7 cellular contexts compared by ENCODE assay signal in the genomic region with DNA sequence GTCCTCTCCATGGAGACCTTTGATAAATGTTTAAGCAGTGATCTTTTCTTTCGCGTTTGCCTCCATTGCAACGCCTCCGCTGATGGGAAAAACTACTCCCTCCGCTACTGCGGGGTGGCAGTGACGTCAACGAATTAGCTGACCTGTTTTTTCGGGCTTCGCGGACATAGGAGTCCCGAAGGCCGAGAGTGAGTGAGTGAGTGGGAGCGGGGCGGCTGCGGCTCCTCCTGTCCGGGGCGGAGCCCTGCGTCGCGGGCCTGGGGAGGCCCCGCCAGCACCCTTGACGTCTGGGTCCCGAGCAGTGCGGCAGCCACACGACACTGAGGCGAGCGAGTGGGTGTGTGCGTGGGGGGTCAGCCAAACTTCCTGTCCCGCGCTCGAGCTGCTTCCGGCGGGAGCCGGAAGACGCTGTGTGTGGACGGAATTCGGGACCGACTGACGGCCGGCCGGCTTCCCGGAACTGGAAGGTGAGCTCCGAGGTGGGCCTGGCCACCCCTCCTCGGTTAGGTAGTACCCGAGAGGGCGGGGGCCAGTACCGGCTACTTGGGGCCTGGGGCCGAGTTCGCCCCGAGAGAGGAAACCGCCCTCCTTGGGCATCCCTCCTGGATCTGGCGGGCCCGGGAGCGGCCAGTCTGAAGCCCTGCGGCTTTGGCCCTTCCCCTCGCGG. TPM values are rescaled to one million over a fixed set of nuclear protein-coding genes. Genes with fewer than 3 reads are reported as not detected.
DNase-seq lines count a peak whose midpoint lies in the region; ATAC-seq and TF ChIP-seq lines count a peak whose summit lies in the region.

TSS of gene ZNF410 (plus strand) at position 411 of the 667 bp plus-strand sequence. CDS start 5,317 bp downstream, outside the sequence.

- peaks cover 32% of the 10 kb centered on the region for H4K20me1 ChIP-seq in hepatocyte (ENCODE audit: insufficient read depth, poor library complexity, severe bottlenecking)

- ATAC-seq in GM18508 (IDR thresholded peaks at IDR 0.05; ENCODE audit: insufficient read depth, unreplicated experiment) (peak; percentile 53), HG03025 (IDR thresholded peaks at IDR 0.05; ENCODE audit: low FRiP score, unreplicated experiment) (peak; percentile 91)

- peak within 1 kb of the TSS; percentile 81 for H3K4me2 ChIP-seq in hepatocyte

- H3K4me1 ChIP-seq in hepatocyte (ENCODE audit: insufficient read depth) = peaks cover 16% of the 10 kb centered on the region

- no peaks in the 10 kb centered on the region for H3K27me3 ChIP-seq in hepatocyte

- WGBS in hepatocyte (ENCODE audit: low lambda C conversion rate, missing lambda C conversion rate) = under 1% methylated on average over 53 of the region's 58 CpGs

- peak within 1 kb of the TSS; percentile 83 for H2AFZ ChIP-seq in hepatocyte

- no peaks in the 10 kb centered on the region for H3K9me2 ChIP-seq in hepatocyte (replicated peaks; ENCODE audit: insufficient read depth)

- TF ChIP-seq CTCF in hepatocyte (IDR thresholded peaks at IDR 0.05; ENCODE audit: poor library complexity) = no peak

- no peaks in the 10 kb centered on the region for H3K36me3 ChIP-seq in hepatocyte (replicated peaks; ENCODE audit: insufficient read depth, low read depth)

- peak within 1 kb of the TSS; percentile 94 for H3K27ac ChIP-seq in hepatocyte

- peaks cover 61% of the 10 kb centered on the region for H3K79me2 ChIP-seq in hepatocyte

- H3K4me3 ChIP-seq in hepatocyte = peak within 1 kb of the TSS; percentile 74

- peak; percentile 89 to 93 for DNase-seq in NCI-H2081 (lab: John Stamatoyannopoulos, UW)
- peak; percentile 95 for DNase-seq in T1000 (lab: John Stamatoyannopoulos, UW)
- DNase-seq in astrocyte of the hippocampus (ENCODE audit: low read depth, low spot score) = peak; percentile 98
- peak; percentile 96 for DNase-seq in hepatocyte (ENCODE audit: low spot score)
- DNase-seq in retina = peak; percentile 96

- no peaks in the 10 kb centered on the region for H3K9me3 ChIP-seq in hepatocyte (ENCODE audit: low read depth)

RNA-seq across cellular contexts. Expression of gene ZNF410, which starts in this region (rescaled TPM):
- 61.7 and 70.4 TPM in 2 replicates for total RNA-seq in hepatocyte
- polyA plus RNA-seq in hepatocyte = 32.9 and 42.1 TPM in 2 replicates

Comparison
In these comparisons a context has a peak if more than half of its experiments do, and no peak if none do; other contexts are left out.
1. Peak in every context shown above with its lines: DNase-seq, ATAC-seq, H3K4me3 ChIP-seq and H3K27ac ChIP-seq.